In the genomic region with DNA sequence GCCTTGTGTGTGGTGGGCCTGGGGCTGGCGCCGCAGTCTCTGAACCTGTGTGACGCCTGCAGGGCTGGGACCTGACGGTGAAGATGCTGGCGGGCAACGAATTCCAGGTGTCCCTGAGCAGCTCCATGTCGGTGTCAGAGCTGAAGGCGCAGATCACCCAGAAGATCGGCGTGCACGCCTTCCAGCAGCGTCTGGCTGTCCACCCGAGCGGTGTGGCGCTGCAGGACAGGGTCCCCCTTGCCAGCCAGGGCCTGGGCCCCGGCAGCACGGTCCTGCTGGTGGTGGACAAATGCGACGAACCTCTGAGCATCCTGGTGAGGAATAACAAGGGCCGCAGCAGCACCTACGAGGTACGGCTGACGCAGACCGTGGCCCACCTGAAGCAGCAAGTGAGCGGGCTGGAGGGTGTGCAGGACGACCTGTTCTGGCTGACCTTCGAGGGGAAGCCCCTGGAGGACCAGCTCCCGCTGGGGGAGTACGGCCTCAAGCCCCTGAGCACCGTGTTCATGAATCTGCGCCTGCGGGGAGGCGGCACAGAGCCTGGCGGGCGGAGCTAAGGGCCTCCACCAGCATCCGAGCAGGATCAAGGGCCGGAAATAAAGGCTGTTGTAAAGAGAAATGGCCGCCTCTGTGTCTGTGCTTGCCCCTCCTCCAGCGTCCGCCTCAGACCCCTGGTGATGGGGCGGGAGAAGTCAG, we compare ENCODE assay signal across 6 cellular contexts. TPM values are rescaled to one million over a fixed set of nuclear protein-coding genes. Genes with fewer than 3 reads are reported as not detected.
DNase-seq lines count a peak whose midpoint lies in the region; ATAC-seq and TF ChIP-seq lines count a peak whose summit lies in the region.

No MANE protein-coding gene starts in this region.

- H3K4me1 ChIP-seq in GM23338 (ENCODE audit: insufficient read depth): peaks cover 20% of the 10 kb centered on the region

- peak overlapping the region; percentile 60 for H3K4me2 ChIP-seq in GM23338

- intact Hi-C loops in activated CD4-positive, alpha-beta memory T cell treated with anti-CD3 and anti-CD28 coated beads for 36 hours (cut with micrococcal nuclease): no loop called here

- H3K36me3 Mint-ChIP-seq in GM23338 (ENCODE audit: low read depth): peaks cover 2% of the 10 kb centered on the region; the same call in 2 of the 3 replicates
- peaks cover 3% of the 10 kb centered on the region for H3K36me3 Mint-ChIP-seq in activated CD4-positive, alpha-beta memory T cell treated with anti-CD3 and anti-CD28 coated beads for 36 hours

- no peaks in the 10 kb centered on the region for H3K36me3 ChIP-seq in GM23338 (ENCODE audit: insufficient read depth)

- DNase-seq in GM23338 (ENCODE audit: low spot score) (peak; percentile 64), islet precursor cell (peak; percentile 71), T1000 (lab: John Stamatoyannopoulos, UW) (no peak), middle frontal gyrus (ENCODE audit: extremely low spot score, low spot score) (no peak)
- DNase-seq in activated CD4-positive, alpha-beta memory T cell treated with anti-CD3 and anti-CD28 coated beads for 36 hours: peak; percentile 49

- peaks cover 3% of the 10 kb centered on the region; the same call in 1 of the 3 replicates for H3K9me3 Mint-ChIP-seq in GM23338
- no peaks in the 10 kb centered on the region for H3K9me3 Mint-ChIP-seq in activated CD4-positive, alpha-beta memory T cell treated with anti-CD3 and anti-CD28 coated beads for 36 hours

- H4K20me1 ChIP-seq in GM23338 (replicated peaks; ENCODE audit: insufficient read depth): no peaks in the 10 kb centered on the region

- peaks cover 37% of the 10 kb centered on the region for H3K27me3 Mint-ChIP-seq in GM23338 (ENCODE audit: insufficient read depth, low read depth, poor library complexity)
- H3K27me3 Mint-ChIP-seq in activated CD4-positive, alpha-beta memory T cell treated with anti-CD3 and anti-CD28 coated beads for 36 hours: peaks cover 3% of the 10 kb centered on the region

- H3F3A ChIP-seq in GM23338 (replicated peaks; ENCODE audit: low read depth): peaks cover 6% of the 10 kb centered on the region

- peak; percentile 59 for ATAC-seq in GM23338
- no peak for ATAC-seq in GM19324 (IDR thresholded peaks at IDR 0.05; ENCODE audit: low FRiP score, unreplicated experiment)

- CTCF ChIA-PET in activated CD4-positive, alpha-beta memory T cell treated with anti-CD3 and anti-CD28 coated beads for 36 hours (lab: Charles Lee): interaction anchor here (0.5 to 3.9 kb wide), 7 partner anchors 12 to 108 kb away, joined by 3 to 33 read pairs (median 4); no protein-coding TSS in a partner anchor

- POLR2A ChIA-PET in activated CD4-positive, alpha-beta memory T cell treated with anti-CD3 and anti-CD28 coated beads for 36 hours (lab: Charles Lee): interaction anchor here (0.7 to 1.8 kb wide), 8 partner anchors 12 to 159 kb away, joined by 3 to 4 read pairs (median 3); a partner anchor contains a TSS

- H3K79me2 ChIP-seq in GM23338 (replicated peaks; ENCODE audit: insufficient read depth): no peaks in the 10 kb centered on the region

- TF ChIP-seq CTCF in GM23338 (conservative IDR thresholded peaks at IDR 0.05; ENCODE audit: low read depth in 2 of 2): no peak

- H3K4me1 Mint-ChIP-seq in GM23338: peaks cover 23% of the 10 kb centered on the region; the same call in 2 of the 3 replicates
- H3K4me1 Mint-ChIP-seq in activated CD4-positive, alpha-beta memory T cell treated with anti-CD3 and anti-CD28 coated beads for 36 hours (ENCODE audit: low read depth): peaks cover 26% of the 10 kb centered on the region

- no peak overlapping the region; the same call in 1 of the 2 replicates for H2AFZ ChIP-seq in GM23338

- 0 out of 2 replicates have a peak overlapping the region, but pooled peaks have one; percentile 32 for H3K27ac ChIP-seq in GM23338 (ENCODE audit: low read depth)

- peak overlapping the region; percentile 76 for H3K4me3 ChIP-seq in GM23338

- H3K9me2 ChIP-seq in GM23338 (ENCODE audit: insufficient read depth): no peaks in the 10 kb centered on the region

- H3K27me3 ChIP-seq in GM23338 (ENCODE audit: insufficient read depth): peaks cover 19% of the 10 kb centered on the region; the same call in 1 of the 2 replicates

- peak overlapping the region; percentile 82 for H3K4me3 Mint-ChIP-seq in GM23338
- peak overlapping the region; percentile 86 for H3K4me3 Mint-ChIP-seq in activated CD4-positive, alpha-beta memory T cell treated with anti-CD3 and anti-CD28 coated beads for 36 hours

- no peak overlapping the region; the same call in 1 of the 2 replicates for H3K27ac Mint-ChIP-seq in GM23338
- peak overlapping the region; percentile 90 for H3K27ac Mint-ChIP-seq in activated CD4-positive, alpha-beta memory T cell treated with anti-CD3 and anti-CD28 coated beads for 36 hours

TF ChIP-seq in GM23338, 12 proteins besides CTCF, POLR2A, EP300 and RAD21 (continues in another document):
- TF ChIP-seq EZH2phosphoT487 (IDR thresholded peaks at IDR 0.05; ENCODE audit: unreplicated experiment) (no peak), JUNB (IDR thresholded peaks at IDR 0.05; ENCODE audit: unreplicated experiment) (no peak), ZNF331 (CRISPR knock-in tag; IDR thresholded peaks at IDR 0.05; ENCODE audit: low read depth) (no peak), STAT1 (IDR thresholded peaks at IDR 0.05; ENCODE audit: unreplicated experiment) (no peak), NANOG (IDR thresholded peaks at IDR 0.05; ENCODE audit: borderline replicate concordance) (no peak), EZH2 (IDR thresholded peaks at IDR 0.05; ENCODE audit: low read depth, unreplicated experiment) (no peak), ZNF114 (CRISPR knock-in tag; IDR thresholded peaks at IDR 0.05) (no peak)
- TF ChIP-seq, protein P1, sequence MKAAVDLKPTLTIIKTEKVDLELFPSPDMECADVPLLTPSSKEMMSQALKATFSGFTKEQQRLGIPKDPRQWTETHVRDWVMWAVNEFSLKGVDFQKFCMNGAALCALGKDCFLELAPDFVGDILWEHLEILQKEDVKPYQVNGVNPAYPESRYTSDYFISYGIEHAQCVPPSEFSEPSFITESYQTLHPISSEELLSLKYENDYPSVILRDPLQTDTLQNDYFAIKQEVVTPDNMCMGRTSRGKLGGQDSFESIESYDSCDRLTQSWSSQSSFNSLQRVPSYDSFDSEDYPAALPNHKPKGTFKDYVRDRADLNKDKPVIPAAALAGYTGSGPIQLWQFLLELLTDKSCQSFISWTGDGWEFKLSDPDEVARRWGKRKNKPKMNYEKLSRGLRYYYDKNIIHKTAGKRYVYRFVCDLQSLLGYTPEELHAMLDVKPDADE (IDR thresholded peaks at IDR 0.05): no peak
- TF ChIP-seq, protein P2, sequence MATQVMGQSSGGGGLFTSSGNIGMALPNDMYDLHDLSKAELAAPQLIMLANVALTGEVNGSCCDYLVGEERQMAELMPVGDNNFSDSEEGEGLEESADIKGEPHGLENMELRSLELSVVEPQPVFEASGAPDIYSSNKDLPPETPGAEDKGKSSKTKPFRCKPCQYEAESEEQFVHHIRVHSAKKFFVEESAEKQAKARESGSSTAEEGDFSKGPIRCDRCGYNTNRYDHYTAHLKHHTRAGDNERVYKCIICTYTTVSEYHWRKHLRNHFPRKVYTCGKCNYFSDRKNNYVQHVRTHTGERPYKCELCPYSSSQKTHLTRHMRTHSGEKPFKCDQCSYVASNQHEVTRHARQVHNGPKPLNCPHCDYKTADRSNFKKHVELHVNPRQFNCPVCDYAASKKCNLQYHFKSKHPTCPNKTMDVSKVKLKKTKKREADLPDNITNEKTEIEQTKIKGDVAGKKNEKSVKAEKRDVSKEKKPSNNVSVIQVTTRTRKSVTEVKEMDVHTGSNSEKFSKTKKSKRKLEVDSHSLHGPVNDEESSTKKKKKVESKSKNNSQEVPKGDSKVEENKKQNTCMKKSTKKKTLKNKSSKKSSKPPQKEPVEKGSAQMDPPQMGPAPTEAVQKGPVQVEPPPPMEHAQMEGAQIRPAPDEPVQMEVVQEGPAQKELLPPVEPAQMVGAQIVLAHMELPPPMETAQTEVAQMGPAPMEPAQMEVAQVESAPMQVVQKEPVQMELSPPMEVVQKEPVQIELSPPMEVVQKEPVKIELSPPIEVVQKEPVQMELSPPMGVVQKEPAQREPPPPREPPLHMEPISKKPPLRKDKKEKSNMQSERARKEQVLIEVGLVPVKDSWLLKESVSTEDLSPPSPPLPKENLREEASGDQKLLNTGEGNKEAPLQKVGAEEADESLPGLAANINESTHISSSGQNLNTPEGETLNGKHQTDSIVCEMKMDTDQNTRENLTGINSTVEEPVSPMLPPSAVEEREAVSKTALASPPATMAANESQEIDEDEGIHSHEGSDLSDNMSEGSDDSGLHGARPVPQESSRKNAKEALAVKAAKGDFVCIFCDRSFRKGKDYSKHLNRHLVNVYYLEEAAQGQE (IDR thresholded peaks at IDR 0.05; ENCODE audit: unreplicated experiment): no peak

RNA-seq across cellular contexts. Expression of a gene that starts 0.8 kb away (rescaled TPM):
- 52.9 and 65.3 TPM in 2 replicates for total RNA-seq in GM23338 (2014; rRNA removed; shearing (Covaris generic))
- polyA plus RNA-seq in GM23338 (2016; fragmentation: Nextera tagmentation; extraction: Ambion mirVana): 101 and 113 TPM in 2 replicates
- total RNA-seq in activated CD4-positive, alpha-beta memory T cell treated with anti-CD3 and anti-CD28 coated beads for 36 hours: 100 to 1,000 TPM in 1 of 2 experiments, 10 to 100 TPM in 1; 96.9 to 108 TPM

RNA-seq across cellular contexts. Expression of a gene that starts 5.8 kb away (rescaled TPM):
- 144 and 185 TPM in 2 replicates for total RNA-seq in GM23338 (2014; rRNA removed; shearing (Covaris generic))
- polyA plus RNA-seq in GM23338 (2016; fragmentation: Nextera tagmentation; extraction: Ambion mirVana): 12.3 and 13.2 TPM in 2 replicates
- total RNA-seq in activated CD4-positive, alpha-beta memory T cell treated with anti-CD3 and anti-CD28 coated beads for 36 hours: 10 to 100 TPM; 33.2 to 35.6 TPM

RNA-seq across cellular contexts. Expression of a gene that starts 14.2 kb away (rescaled TPM):
- 2.3 and 4.8 TPM in 2 replicates for total RNA-seq in GM23338 (2014; rRNA removed; shearing (Covaris generic))
- 6.7 and 7.9 TPM in 2 replicates for polyA plus RNA-seq in GM23338 (2016; fragmentation: Nextera tagmentation; extraction: Ambion mirVana)
- total RNA-seq in activated CD4-positive, alpha-beta memory T cell treated with anti-CD3 and anti-CD28 coated beads for 36 hours: 1 to 10 TPM; 1.7 to 2.0 TPM

RNA-seq across cellular contexts. Expression of a gene that starts 32.2 kb away (rescaled TPM):
- not detected in 2 replicates for total RNA-seq in GM23338 (2014; rRNA removed; shearing (Covaris generic))
- polyA plus RNA-seq in GM23338 (2016; fragmentation: Nextera tagmentation; extraction: Ambion mirVana): 0.66 and 1.1 TPM in 2 replicates
- not detected for total RNA-seq in activated CD4-positive, alpha-beta memory T cell treated with anti-CD3 and anti-CD28 coated beads for 36 hours

RNA-seq across cellular contexts. Expression of a gene that starts 47.8 kb away (rescaled TPM):
- total RNA-seq in GM23338 (2014; rRNA removed; shearing (Covaris generic)): 2.2 and 3.3 TPM in 2 replicates
- polyA plus RNA-seq in GM23338 (2016; fragmentation: Nextera tagmentation; extraction: Ambion mirVana): 0.94 and 1.4 TPM in 2 replicates
- 1 to 10 TPM; 5.8 to 6.0 TPM for total RNA-seq in activated CD4-positive, alpha-beta memory T cell treated with anti-CD3 and anti-CD28 coated beads for 36 hours

Comparison
In these comparisons a context has a peak if more than half of its experiments do, and no peak if none do; other contexts are left out.
1. DNase-seq: peak in GM23338 (single experiment), activated CD4-positive, alpha-beta memory T cell treated with anti-CD3 and anti-CD28 coated beads for 36 hours (single experiment) and islet precursor cell (single experiment); none in T1000 (single experiment) and middle frontal gyrus (single experiment).